ENCODE assay signal across 15 cellular contexts in genomic region chr18:75215663-75216062, GRCh38. TPM values are rescaled to one million over a fixed set of nuclear protein-coding genes. Genes with fewer than 3 reads are reported as not detected.
DNase-seq lines count a peak whose midpoint lies in the region; FAIRE-seq and TF ChIP-seq lines count a peak whose summit lies in the region.
"Had no signal": no experiment of that assay in that cellular context is flagged by ENCODE, and none has a peak within 500 bp of the region (broad histone marks: within the 10 kb centered on the region; RNA-seq: fewer than 3 reads in every experiment).

No MANE protein-coding gene starts in this region.

- no peak overlapping the region for H2AFZ ChIP-seq in H1 (ENCODE audit: low read length)

- H4K20me1 ChIP-seq in H1 (replicated peaks in 1 of 2; ENCODE audit: control insufficient read depth in 1 of 2, insufficient read depth in 2 of 2, low read length in 2 of 2): peaks cover 0 to 2% of the 10 kb centered on the region in 2 experiments

- H3K36me3 Mint-ChIP-seq in T-helper 2 cell treated with Interferon-gamma antibody and Interleukin-4, amounts not matched to agents 5 μg/mL and 100 μg/mL, for 36 hours (ENCODE audit: low read depth): peaks cover 27% of the 10 kb centered on the region

- H2BK15ac ChIP-seq in H1 (ENCODE audit: low read length): no peak overlapping the region

- no peak overlapping the region for H4K8ac ChIP-seq in H1 (ENCODE audit: extremely low read depth, insufficient read depth, low read length)

- H4K91ac ChIP-seq in H1 (replicated peaks; ENCODE audit: insufficient read length, low read length): no peak overlapping the region

- POLR2A ChIA-PET in H1 (lab: Charles Lee; ENCODE audit: partially characterized antibody): no interaction called here

- H3K27me3 Mint-ChIP-seq in T-helper 2 cell treated with Interferon-gamma antibody and Interleukin-4, amounts not matched to agents 5 μg/mL and 100 μg/mL, for 36 hours (ENCODE audit: low read depth): no peaks in the 10 kb centered on the region

- no peak overlapping the region for H4K5ac ChIP-seq in H1 (ENCODE audit: insufficient read length, low read depth, low read length)

- CTCF ChIA-PET in H1 (lab: Charles Lee; ENCODE audit: partially characterized antibody): no interaction called here

- H3K79me2 ChIP-seq in H1 (ENCODE audit: control insufficient read depth in 1 of 2, insufficient read depth in 2 of 2, low read length in 2 of 2): no peaks in the 10 kb centered on the region

- TF ChIP-seq RAD21 in H1 (IDR thresholded peaks at IDR 0.05 in 1 of 2, conservative IDR thresholded peaks at IDR 0.05 in 1 of 2; ENCODE audit: low read depth in 2 of 2, low read length in 2 of 2): no peak

- H3K4me1 ChIP-seq in H1 (replicated peaks in 1 of 4; ENCODE audit: control insufficient read depth in 3 of 4, insufficient read depth in 4 of 4, low read length in 3 of 4): peaks cover 0 to 5% (median under 1%) of the 10 kb centered on the region in 4 experiments; a peak in 2 of 7 replicates
- H3K4me1 ChIP-seq in small intestine (ENCODE audit: control insufficient read depth in 2 of 2, insufficient read depth in 1 of 2, low read depth in 1 of 2, low read length in 1 of 2): peaks cover 20 to 27% of the 10 kb centered on the region in 2 donors

- no peak for TF ChIP-seq EP300 in H1 (IDR thresholded peaks at IDR 0.05; ENCODE audit: borderline replicate concordance in 1 of 2, low read depth in 2 of 2, low read length in 2 of 2)

- H3K4ac ChIP-seq in H1 (replicated peaks; ENCODE audit: insufficient read length, low read depth, low read length): no peak overlapping the region

- H3K27ac ChIP-seq in KOPT-K1 (ENCODE audit: low read depth, low read length, poor library complexity, severe bottlenecking) (peak overlapping the region; percentile 38), H1 (ENCODE audit: low read depth, low read length) (no peak overlapping the region), small intestine (ENCODE audit: low read depth in 1 of 2, low read length in 1 of 2) (peak overlapping the region; percentile 11 to 92)
- H3K27ac ChIP-seq: neutrophil, SJSA1, suprapubic skin had no signal

- H3K9me3 ChIP-seq in KOPT-K1 (ENCODE audit: insufficient read depth, low read length, poor library complexity, severe bottlenecking): no peaks in the 10 kb centered on the region
- no peaks in the 10 kb centered on the region for H3K9me3 ChIP-seq in H1 (ENCODE audit: insufficient read depth in 2 of 2, low read depth in 1 of 2, low read length in 1 of 2)
- no peaks in the 10 kb centered on the region for H3K9me3 ChIP-seq in small intestine (ENCODE audit: control insufficient read depth, low read depth)
- H3K9me3 ChIP-seq: neutrophil, SJSA1, suprapubic skin had no signal

- no peak for TF ChIP-seq CTCF in H1 (IDR thresholded peaks at IDR 0.05; ENCODE audit: control extremely low read depth in 1 of 3, insufficient read depth in 1 of 3, low read depth in 1 of 3, low read length in 3 of 3)

- H3K27ac Mint-ChIP-seq in T-helper 2 cell treated with Interferon-gamma antibody and Interleukin-4, amounts not matched to agents 5 μg/mL and 100 μg/mL, for 36 hours: peak overlapping the region; percentile 34

- TF ChIP-seq POLR2A in H1 (IDR thresholded peaks at IDR 0.05; ENCODE audit: control extremely low read depth in 1 of 2, low read depth in 2 of 2, low read length in 2 of 2): no peak

- H3K79me1 ChIP-seq in H1 (ENCODE audit: low read depth, low read length): no peaks in the 10 kb centered on the region

- peaks cover 10% of the 10 kb centered on the region for H3K23me2 ChIP-seq in H1 (ENCODE audit: low read depth, low read length)

- H3K4me2 ChIP-seq in H1 (ENCODE audit: insufficient read depth in 1 of 2, low read depth in 2 of 2, low read length in 2 of 2): no peak overlapping the region

- H3K27me3 ChIP-seq in H1 (replicated peaks in 1 of 4; ENCODE audit: control insufficient read depth in 3 of 4, extremely low read depth in 1 of 4, insufficient read depth in 3 of 4, low read length in 3 of 4) (peaks cover 13 to 29% (median 26%) of the 10 kb centered on the region in 4 experiments), small intestine (ENCODE audit: control insufficient read depth in 2 of 2, insufficient read depth in 2 of 2, low read length in 2 of 2) (no peaks in the 10 kb centered on the region)
- H3K27me3 ChIP-seq: SJSA1, suprapubic skin had no signal

- no peak overlapping the region for H3K56ac ChIP-seq in H1 (replicated peaks; ENCODE audit: insufficient read length, low read depth, low read length)

- H3K36me3 ChIP-seq in KOPT-K1 (ENCODE audit: insufficient read depth, low read length) (no peaks in the 10 kb centered on the region), H1 (ENCODE audit: control insufficient read depth in 2 of 4, insufficient read depth in 4 of 4, low read length in 3 of 4) (no peaks in the 10 kb centered on the region), small intestine (ENCODE audit: control insufficient read depth in 2 of 2, insufficient read depth in 2 of 2, low read length in 2 of 2) (no peaks in the 10 kb centered on the region)
- H3K36me3 ChIP-seq: neutrophil, suprapubic skin had no signal

- no peak overlapping the region for H3K4me3 ChIP-seq in H1 (ENCODE audit: extremely low read depth in 1 of 4, insufficient read depth in 2 of 4, low read depth in 3 of 4, low read length in 4 of 4)
- no peak overlapping the region for H3K4me3 ChIP-seq in small intestine (ENCODE audit: low read depth in 1 of 2, low read length in 2 of 2)
- H3K4me3 ChIP-seq: SJSA1, suprapubic skin had no signal

- no peak for DNase-seq in T-helper 2 cell treated with Interferon-gamma antibody and Interleukin-4, amounts not matched to agents 5 μg/mL and 100 μg/mL, for 36 hours (ENCODE audit: low spot score)
- DNase-seq in T-helper 2 cell (no peak), H1 (ENCODE audit: low read depth in 1 of 2, low spot score in 2 of 2) (no peak), small intestine (no peak), NCI-H1694 treated with DMSO at 0.1 percent for 48 hours (lab: John Stamatoyannopoulos, UW) (no peak), NCI-H1048 (lab: John Stamatoyannopoulos, UW) (no peak)
- no peak for DNase-seq in stimulated activated CD4-positive, alpha-beta T cell treated with anti-CD3 and anti-CD28 coated beads, Interleukin-4, amount 100 ng/mL, for 1 hour
- DNase-seq: activated CD4-positive, alpha-beta T cell treated with anti-CD3 and anti-CD28 coated beads, Interleukin-2, amount 50 U/mL, for 1 hour; Kasumi-1; stimulated activated CD4-positive, alpha-beta T cell treated with anti-CD3 and anti-CD28 coated beads, Interleukin-1b, Interleukin-23, amount 100 ng/mL, for 48 hours had no signal

- no peak overlapping the region for H3K18ac ChIP-seq in H1 (ENCODE audit: extremely low read depth, low read length)

- no peak overlapping the region for H2BK5ac ChIP-seq in H1 (ENCODE audit: low read depth, low read length)

- no peaks in the 10 kb centered on the region for H3K9me3 Mint-ChIP-seq in T-helper 2 cell treated with Interferon-gamma antibody and Interleukin-4, amounts not matched to agents 5 μg/mL and 100 μg/mL, for 36 hours

- H2BK20ac ChIP-seq in H1 (ENCODE audit: low read length): no peak overlapping the region

- no peak overlapping the region for H2AK5ac ChIP-seq in H1 (ENCODE audit: low read depth, low read length)

- FAIRE-seq in H1 (lab: Jason Lieb, UNC): no peak
- no peak for FAIRE-seq in small intestine (lab: Jason Lieb, UNC)
- FAIRE-seq: H54 had no signal

- H3K14ac ChIP-seq in H1 (ENCODE audit: insufficient read length): no peak overlapping the region

- H3K4me3 Mint-ChIP-seq in T-helper 2 cell treated with Interferon-gamma antibody and Interleukin-4, amounts not matched to agents 5 μg/mL and 100 μg/mL, for 36 hours: peak overlapping the region; percentile 32

- H3K4me1 Mint-ChIP-seq in T-helper 2 cell treated with Interferon-gamma antibody and Interleukin-4, amounts not matched to agents 5 μg/mL and 100 μg/mL, for 36 hours (ENCODE audit: low read depth): peaks cover 45% of the 10 kb centered on the region

- H2BK12ac ChIP-seq in H1 (ENCODE audit: low read depth, low read length): no peak overlapping the region

- H2BK120ac ChIP-seq in H1 (replicated peaks; ENCODE audit: low read depth, low read length): no peak overlapping the region

- H3K9ac ChIP-seq in H1 (replicated peaks in 1 of 4; ENCODE audit: extremely low read depth in 1 of 4, low read depth in 3 of 4, low read length in 3 of 4): no peak overlapping the region

- WGBS in H1 (ENCODE audit: extremely low coverage in 1 of 2, insufficient coverage in 1 of 2, insufficient read length in 1 of 2, insufficient replicate concordance in 2 of 2, low coverage in 1 of 2, low lambda C conversion rate in 2 of 2, missing lambda C conversion rate in 1 of 2), 2 experiments: 89% methylated on average over 4 of the region's 4 CpGs; no CpG with 5 or more reads in 1 of the 2 experiments
- WGBS in small intestine, 3 donors: 74 to 83% (median 76%) methylated on average over 4 of the region's 4 CpGs

- no peak overlapping the region for H3K23ac ChIP-seq in H1 (ENCODE audit: insufficient read length)

TF ChIP-seq in H1, 55 proteins besides CTCF, POLR2A, EP300 and RAD21:
- no peak for TF ChIP-seq HDAC6 (IDR thresholded peaks at IDR 0.05; ENCODE audit: low read depth, low read length)
- peak; percentile 59; the same call in 1 of the 2 replicates for TF ChIP-seq YY1 (IDR thresholded peaks at IDR 0.05; ENCODE audit: low read depth, low read length)

RNA-seq across cellular contexts. Expression of gene TSHZ1, which starts 5.1 kb away (rescaled TPM):
- total RNA-seq in H1 (2021; fragmentation: NEBNext Ultra II Directional; extraction: Animal tissue kit (Norgen Biotek cat#: 25700)): 0.25 and 0.32 TPM in 2 replicates
- 0.03 and 0.06 TPM in 2 replicates for polyA plus RNA-seq in H1 (2011; rRNA removed)
- 0.08 TPM for polyA plus RNA-seq in H1 (2011; cell fraction: cytosol; rRNA removed)
- polyA plus RNA-seq in H1 (2011; cell fraction: nucleus; rRNA removed): 0.11 TPM
- 0.08 to 0.22 TPM (median 0.13 TPM) in 4 replicates for polyA plus RNA-seq in H1 (2012, experiment 1 of 2)
- polyA plus RNA-seq in H1 (2012, experiment 2 of 2): 0.05 TPM
- polyA plus RNA-seq in H1 (2013, experiment 1 of 2): 0.24 TPM
- polyA plus RNA-seq in H1 (2013, experiment 2 of 2): 0.20 TPM
- 0.07 and 0.09 TPM in 2 replicates for polyA minus RNA-seq in H1 (2011; rRNA and poly(A)+ RNA removed)
- 0.22 TPM for polyA minus RNA-seq in H1 (2011; cell fraction: cytosol; rRNA and poly(A)+ RNA removed)
- polyA minus RNA-seq in H1 (2011; cell fraction: nucleus; rRNA and poly(A)+ RNA removed): 0.20 TPM
- 10 to 100 TPM in 1 of 3 donors, 1 to 10 TPM in 2; 7.3 to 13.0 (median 7.6) TPM for polyA plus RNA-seq in small intestine

RNA-seq across cellular contexts. Expression of gene PTGR3, which starts 6.7 kb away (rescaled TPM):
- total RNA-seq in H1 (2021; fragmentation: NEBNext Ultra II Directional; extraction: Animal tissue kit (Norgen Biotek cat#: 25700)): 3.6 and 3.9 TPM in 2 replicates
- 2.0 and 2.8 TPM in 2 replicates for polyA plus RNA-seq in H1 (2011; rRNA removed)
- 3.3 TPM for polyA plus RNA-seq in H1 (2011; cell fraction: cytosol; rRNA removed)
- polyA plus RNA-seq in H1 (2011; cell fraction: nucleus; rRNA removed): 7.5 TPM
- polyA plus RNA-seq in H1 (2012, experiment 1 of 2): 2.7 to 4.5 TPM (median 4.3 TPM) in 4 replicates
- polyA plus RNA-seq in H1 (2012, experiment 2 of 2): 1.3 TPM
- polyA plus RNA-seq in H1 (2013, experiment 1 of 2): 1.7 TPM
- polyA plus RNA-seq in H1 (2013, experiment 2 of 2): 2.2 TPM
- 3.8 and 5.7 TPM in 2 replicates for polyA minus RNA-seq in H1 (2011; rRNA and poly(A)+ RNA removed)
- polyA minus RNA-seq in H1 (2011; cell fraction: cytosol; rRNA and poly(A)+ RNA removed): 5.7 TPM
- 5.0 TPM for polyA minus RNA-seq in H1 (2011; cell fraction: nucleus; rRNA and poly(A)+ RNA removed)
- 10 to 100 TPM; 11.6 to 23.3 (median 21.0) TPM for polyA plus RNA-seq in small intestine
